33 cellular contexts compared by ENCODE assay signal in genomic region chr17:76131061-76131691, GRCh38. TPM values are rescaled to one million over a fixed set of nuclear protein-coding genes. Genes with fewer than 3 reads are reported as not detected.
A peak's percentile ranks its signal among the peaks of the same experiment; 100 is the strongest.
DNase-seq lines count a peak whose midpoint lies in the region; ATAC-seq lines count a peak whose summit lies in the region.
"Had no signal": no experiment of that assay in that cellular context is flagged by ENCODE, and none has a peak within 500 bp of the region (broad histone marks: within the 10 kb centered on the region; RNA-seq: fewer than 3 reads in every experiment).

No MANE protein-coding gene starts in this region.

- H3K4me2 ChIP-seq in mesendoderm (ENCODE audit: low read length) = no peak overlapping the region

- no peak overlapping the region for H3K4me3 Mint-ChIP-seq in activated naive CD8-positive, alpha-beta T cell treated with anti-CD3 and anti-CD28 coated beads, Interleukin-2, amount 10 ng/mL, durations not matched to agents 7 days and 5 days
- no peak overlapping the region for H3K4me3 Mint-ChIP-seq in activated naive CD8-positive, alpha-beta T cell treated with anti-CD3 and anti-CD28 coated beads, Interleukin-2, amount 50 U/mL, for 24 hours
- no peak overlapping the region for H3K4me3 Mint-ChIP-seq in activated T-helper 17 cell treated with anti-CD3 and anti-CD28 coated beads, Interleukin-2, amount 50 U/mL, for 72 hours
- H3K4me3 Mint-ChIP-seq: activated CD4-positive, alpha-beta T cell treated with anti-CD3 and anti-CD28 coated beads for 36 hours; naive thymus-derived CD4-positive, alpha-beta T cell; stimulated activated naive B cell treated with anti-CD40 and anti-IgM and Interleukin-4, amounts not matched to agents 10 μg/mL and 1 μg/mL and 100 μg/mL, for 72 hours had no signal

- H2BK15ac ChIP-seq in mesendoderm (replicated peaks; ENCODE audit: low read depth) = no peak overlapping the region

- DNase-seq in activated naive CD8-positive, alpha-beta T cell treated with anti-CD3 and anti-CD28 coated beads, Interleukin-2, amount 10 ng/mL, durations not matched to agents 7 days and 5 days = no peak
- no peak for DNase-seq in activated naive CD8-positive, alpha-beta T cell treated with anti-CD3 and anti-CD28 coated beads, Interleukin-2, amount 50 U/mL, for 24 hours
- no peak for DNase-seq in mesendoderm
- DNase-seq in T-helper 9 cell = no peak
- DNase-seq in OCI-M2 (lab: John Stamatoyannopoulos, UW; ENCODE audit: unreplicated experiment) = no peak
- DNase-seq in NCI-H510A (lab: John Stamatoyannopoulos, UW) = no peak
- no peak for DNase-seq in stimulated activated CD4-positive, alpha-beta T cell treated with anti-CD3 and anti-CD28 coated beads, Interleukin-4, amount 100 ng/mL, for 24 hours
- DNase-seq: activated CD4-positive, alpha-beta T cell treated with anti-CD3 and anti-CD28 coated beads for 36 hours; activated gamma-delta T cell; caudate nucleus; cortex of kidney; glutamatergic neuron; kidney; left ventricle myocardium superior; MV-4-11; naive thymus-derived CD4-positive, alpha-beta T cell; NCI-H1436 treated with DMSO at 0.1 percent for 48 hours; NCI-H345; NCI-H748 treated with DMSO at 0.1 percent for 48 hours; retina; SIG-M5; stimulated activated naive B cell treated with anti-CD40 and anti-IgM and Interleukin-4, amounts not matched to agents 10 μg/mL and 1 μg/mL and 100 μg/mL, for 72 hours; upper lobe of left lung had no signal

- no peak for ATAC-seq in activated naive CD8-positive, alpha-beta T cell treated with anti-CD3 and anti-CD28 coated beads, Interleukin-2, amount 10 ng/mL, durations not matched to agents 7 days and 5 days (ENCODE audit: low read depth)
- no peak for ATAC-seq in activated naive CD8-positive, alpha-beta T cell treated with anti-CD3 and anti-CD28 coated beads, Interleukin-2, amount 50 U/mL, for 24 hours
- no peak for ATAC-seq in activated T-helper 17 cell treated with anti-CD3 and anti-CD28 coated beads, Interleukin-2, amount 50 U/mL, for 72 hours (replicated peaks)
- ATAC-seq: activated CD4-positive, alpha-beta T cell treated with anti-CD3 and anti-CD28 coated beads for 36 hours; left ventricle myocardium superior; naive thymus-derived CD4-positive, alpha-beta T cell; stimulated activated naive B cell treated with anti-CD40 and anti-IgM and Interleukin-4, amounts not matched to agents 10 μg/mL and 1 μg/mL and 100 μg/mL, for 72 hours had no signal

- H2AK5ac ChIP-seq in mesendoderm (ENCODE audit: low read length) = peak overlapping the region; percentile 82

- H3K27ac ChIP-seq in mesendoderm (ENCODE audit: low read depth, low read length) = no peak overlapping the region
- H3K27ac ChIP-seq: HL-60, suprapubic skin, upper lobe of left lung had no signal

- H3K9me3 Mint-ChIP-seq in activated naive CD8-positive, alpha-beta T cell treated with anti-CD3 and anti-CD28 coated beads, Interleukin-2, amount 10 ng/mL, durations not matched to agents 7 days and 5 days = no peaks in the 10 kb centered on the region
- H3K9me3 Mint-ChIP-seq in activated naive CD8-positive, alpha-beta T cell treated with anti-CD3 and anti-CD28 coated beads, Interleukin-2, amount 50 U/mL, for 24 hours = no peaks in the 10 kb centered on the region
- H3K9me3 Mint-ChIP-seq in activated T-helper 17 cell treated with anti-CD3 and anti-CD28 coated beads, Interleukin-2, amount 50 U/mL, for 72 hours = no peaks in the 10 kb centered on the region
- H3K9me3 Mint-ChIP-seq: CD14-positive monocyte; naive thymus-derived CD4-positive, alpha-beta T cell; stimulated activated naive B cell treated with anti-CD40 and anti-IgM and Interleukin-4, amounts not matched to agents 10 μg/mL and 1 μg/mL and 100 μg/mL, for 72 hours had no signal

- no CpG with 5 or more reads among the region's 21 CpGs for WGBS in mesendoderm (ENCODE audit: extremely low coverage, insufficient coverage, low lambda C conversion rate)

- H3K4me1 Mint-ChIP-seq in activated naive CD8-positive, alpha-beta T cell treated with anti-CD3 and anti-CD28 coated beads, Interleukin-2, amount 10 ng/mL, durations not matched to agents 7 days and 5 days = peaks cover 31% of the 10 kb centered on the region
- H3K4me1 Mint-ChIP-seq in activated naive CD8-positive, alpha-beta T cell treated with anti-CD3 and anti-CD28 coated beads, Interleukin-2, amount 50 U/mL, for 24 hours = peaks cover 32% of the 10 kb centered on the region
- H3K4me1 Mint-ChIP-seq in activated T-helper 17 cell treated with anti-CD3 and anti-CD28 coated beads, Interleukin-2, amount 50 U/mL, for 72 hours = no peaks in the 10 kb centered on the region

- peaks cover 40% of the 10 kb centered on the region for H3K27me3 ChIP-seq in mesendoderm (ENCODE audit: insufficient read depth, low read length, poor library complexity)
- H3K27me3 ChIP-seq: upper lobe of left lung had no signal

- no peaks in the 10 kb centered on the region for H3K79me2 ChIP-seq in mesendoderm (ENCODE audit: control insufficient read depth, insufficient read depth, low read length)

- H3K4me1 ChIP-seq in mesendoderm (ENCODE audit: control insufficient read depth, low read depth, low read length) = no peaks in the 10 kb centered on the region

- no peak overlapping the region for H2BK120ac ChIP-seq in mesendoderm (ENCODE audit: low read depth, low read length)

- H4K8ac ChIP-seq in mesendoderm (ENCODE audit: low read depth, low read length) = no peak overlapping the region

- no peak overlapping the region for H3K56ac ChIP-seq in mesendoderm (ENCODE audit: low read length)

- H3K27me3 Mint-ChIP-seq in activated naive CD8-positive, alpha-beta T cell treated with anti-CD3 and anti-CD28 coated beads, Interleukin-2, amount 10 ng/mL, durations not matched to agents 7 days and 5 days = no peaks in the 10 kb centered on the region
- H3K27me3 Mint-ChIP-seq in activated naive CD8-positive, alpha-beta T cell treated with anti-CD3 and anti-CD28 coated beads, Interleukin-2, amount 50 U/mL, for 24 hours = no peaks in the 10 kb centered on the region
- no peaks in the 10 kb centered on the region for H3K27me3 Mint-ChIP-seq in activated T-helper 17 cell treated with anti-CD3 and anti-CD28 coated beads, Interleukin-2, amount 50 U/mL, for 72 hours
- H3K27me3 Mint-ChIP-seq: activated CD4-positive, alpha-beta T cell treated with anti-CD3 and anti-CD28 coated beads for 36 hours had no signal

- no peaks in the 10 kb centered on the region for H3K36me3 ChIP-seq in mesendoderm (ENCODE audit: control insufficient read depth, insufficient read depth, low read length)
- H3K36me3 ChIP-seq: suprapubic skin, upper lobe of left lung had no signal

- peak overlapping the region; percentile 58 for H3K27ac Mint-ChIP-seq in activated naive CD8-positive, alpha-beta T cell treated with anti-CD3 and anti-CD28 coated beads, Interleukin-2, amount 10 ng/mL, durations not matched to agents 7 days and 5 days
- no peak overlapping the region for H3K27ac Mint-ChIP-seq in activated naive CD8-positive, alpha-beta T cell treated with anti-CD3 and anti-CD28 coated beads, Interleukin-2, amount 50 U/mL, for 24 hours
- H3K27ac Mint-ChIP-seq in activated T-helper 17 cell treated with anti-CD3 and anti-CD28 coated beads, Interleukin-2, amount 50 U/mL, for 72 hours = peak overlapping the region; percentile 35
- H3K27ac Mint-ChIP-seq: activated CD4-positive, alpha-beta T cell treated with anti-CD3 and anti-CD28 coated beads for 36 hours; stimulated activated naive B cell treated with anti-CD40 and anti-IgM and Interleukin-4, amounts not matched to agents 10 μg/mL and 1 μg/mL and 100 μg/mL, for 72 hours had no signal

- no peak overlapping the region for H3K4me3 ChIP-seq in mesendoderm (ENCODE audit: low read length)
- H3K4me3 ChIP-seq: suprapubic skin, upper lobe of left lung had no signal

- POLR2A ChIA-PET in activated naive CD8-positive, alpha-beta T cell treated with anti-CD3 and anti-CD28 coated beads, Interleukin-2, amount 10 ng/mL, durations not matched to agents 7 days and 5 days (lab: Charles Lee) = interaction anchor here (1.0 to 1.2 kb wide), 3 partner anchors 10 to 125 kb away, joined by 4 to 8 read pairs (median 4); no protein-coding TSS in a partner anchor

- H3K9ac ChIP-seq in mesendoderm (ENCODE audit: low read length) = no peak overlapping the region

- no peak overlapping the region for H2BK5ac ChIP-seq in mesendoderm (ENCODE audit: low read length)

- no peak overlapping the region for H3K23ac ChIP-seq in mesendoderm (ENCODE audit: low read length)

- H3K79me1 ChIP-seq in mesendoderm (ENCODE audit: low read length) = no peaks in the 10 kb centered on the region

- no peak overlapping the region for H3K4ac ChIP-seq in mesendoderm (ENCODE audit: low read depth, low read length)

- no peaks in the 10 kb centered on the region for H3K36me3 Mint-ChIP-seq in activated naive CD8-positive, alpha-beta T cell treated with anti-CD3 and anti-CD28 coated beads, Interleukin-2, amount 10 ng/mL, durations not matched to agents 7 days and 5 days
- H3K36me3 Mint-ChIP-seq in activated naive CD8-positive, alpha-beta T cell treated with anti-CD3 and anti-CD28 coated beads, Interleukin-2, amount 50 U/mL, for 24 hours (ENCODE audit: low read depth) = no peaks in the 10 kb centered on the region
- H3K36me3 Mint-ChIP-seq in activated T-helper 17 cell treated with anti-CD3 and anti-CD28 coated beads, Interleukin-2, amount 50 U/mL, for 72 hours (ENCODE audit: low read depth) = no peaks in the 10 kb centered on the region
- H3K36me3 Mint-ChIP-seq: CD14-positive monocyte; naive thymus-derived CD4-positive, alpha-beta T cell; stimulated activated naive B cell treated with anti-CD40 and anti-IgM and Interleukin-4, amounts not matched to agents 10 μg/mL and 1 μg/mL and 100 μg/mL, for 72 hours had no signal

- H3K18ac ChIP-seq in mesendoderm (ENCODE audit: low read length) = no peak overlapping the region

- no peak overlapping the region for H4K5ac ChIP-seq in mesendoderm (ENCODE audit: low read length)

RNA-seq across cellular contexts. Expression of gene FOXJ1, which starts 9.9 kb away (rescaled TPM):
- 1 to 10 TPM; 5.4 to 5.8 TPM for total RNA-seq in activated naive CD8-positive, alpha-beta T cell treated with anti-CD3 and anti-CD28 coated beads, Interleukin-2, amount 10 ng/mL, durations not matched to agents 7 days and 5 days
- total RNA-seq in activated T-helper 17 cell treated with anti-CD3 and anti-CD28 coated beads, Interleukin-2, amount 50 U/mL, for 72 hours = under 1 TPM in 1 of 2 donors, not detected in 1; 0.15 TPM
- polyA plus RNA-seq in mesendoderm (2013, experiment 1 of 2) = 0.06 TPM
- 0.08 TPM for polyA plus RNA-seq in mesendoderm (2013, experiment 2 of 2)
- total RNA-seq: esophagus mucosa, fibroblast of villous mesenchyme, H4, left ventricle myocardium superior, LHCN-M2 had no signal
- polyA plus RNA-seq: CD14-positive monocyte had no signal

RNA-seq across cellular contexts. Expression of gene EXOC7, which starts 27.6 kb away (rescaled TPM):
- 100 to 1,000 TPM; 163 to 164 TPM for total RNA-seq in activated naive CD8-positive, alpha-beta T cell treated with anti-CD3 and anti-CD28 coated beads, Interleukin-2, amount 10 ng/mL, durations not matched to agents 7 days and 5 days
- 100 to 1,000 TPM; 104 to 117 TPM for total RNA-seq in activated T-helper 17 cell treated with anti-CD3 and anti-CD28 coated beads, Interleukin-2, amount 50 U/mL, for 72 hours
- polyA plus RNA-seq in mesendoderm (2013, experiment 1 of 2) = 58.1 TPM
- polyA plus RNA-seq in mesendoderm (2013, experiment 2 of 2) = 61.9 TPM

RNA-seq across cellular contexts. Expression of gene ZACN, which starts 52.2 kb away (rescaled TPM):
- total RNA-seq in activated naive CD8-positive, alpha-beta T cell treated with anti-CD3 and anti-CD28 coated beads, Interleukin-2, amount 10 ng/mL, durations not matched to agents 7 days and 5 days = not detected
- total RNA-seq in activated T-helper 17 cell treated with anti-CD3 and anti-CD28 coated beads, Interleukin-2, amount 50 U/mL, for 72 hours = 10 to 100 TPM in 1 of 2 donors, 1 to 10 TPM in 1; 6.5 to 13.5 TPM
- polyA plus RNA-seq in mesendoderm (2013, experiment 1 of 2) = 0.03 TPM
- 0.01 TPM for polyA plus RNA-seq in mesendoderm (2013, experiment 2 of 2)
- total RNA-seq: esophagus mucosa, fibroblast of villous mesenchyme, H4, left ventricle myocardium superior, LHCN-M2, osteocyte, skeletal muscle tissue, suprapubic skin, upper lobe of left lung had no signal
- polyA plus RNA-seq: CD14-positive monocyte had no signal

RNA-seq across cellular contexts. Expression of gene GALR2, which starts 56.6 kb away (rescaled TPM):
- total RNA-seq in activated naive CD8-positive, alpha-beta T cell treated with anti-CD3 and anti-CD28 coated beads, Interleukin-2, amount 10 ng/mL, durations not matched to agents 7 days and 5 days = not detected
- total RNA-seq in activated T-helper 17 cell treated with anti-CD3 and anti-CD28 coated beads, Interleukin-2, amount 50 U/mL, for 72 hours = 10 to 100 TPM in 1 of 2 donors, 1 to 10 TPM in 1; 7.5 to 14.8 TPM
- 0.24 TPM for polyA plus RNA-seq in mesendoderm (2013, experiment 1 of 2)
- 0.15 TPM for polyA plus RNA-seq in mesendoderm (2013, experiment 2 of 2)
- total RNA-seq: fibroblast of villous mesenchyme, kidney, left ventricle myocardium superior, LHCN-M2, osteocyte, skeletal muscle tissue had no signal

RNA-seq across cellular contexts. Expression of gene SRP68, which starts 58.9 kb away (rescaled TPM):
- total RNA-seq in activated naive CD8-positive, alpha-beta T cell treated with anti-CD3 and anti-CD28 coated beads, Interleukin-2, amount 10 ng/mL, durations not matched to agents 7 days and 5 days = 10 to 100 TPM; 81.6 to 83.0 TPM
- 100 to 1,000 TPM; 109 to 117 TPM for total RNA-seq in activated T-helper 17 cell treated with anti-CD3 and anti-CD28 coated beads, Interleukin-2, amount 50 U/mL, for 72 hours
- polyA plus RNA-seq in mesendoderm (2013, experiment 1 of 2) = 61.7 TPM
- 60.7 TPM for polyA plus RNA-seq in mesendoderm (2013, experiment 2 of 2)

Comparison
In these comparisons a context has a peak if more than half of its experiments do, and no peak if none do; other contexts are left out.
1. RNA of gene FOXJ1, which starts 9.9 kb away (total RNA-seq): 5.4 to 5.8 TPM in activated naive CD8-positive, alpha-beta T cell treated with anti-CD3 and anti-CD28 coated beads, Interleukin-2, amount 10 ng/mL, durations not matched to agents 7 days and 5 days; 0.15 TPM in activated T-helper 17 cell treated with anti-CD3 and anti-CD28 coated beads, Interleukin-2, amount 50 U/mL, for 72 hours; every median in the first group is over 4 times any median in the second.
2. RNA of gene ZACN, which starts 52.2 kb away (total RNA-seq): 6.5 to 13.5 TPM in activated T-helper 17 cell treated with anti-CD3 and anti-CD28 coated beads, Interleukin-2, amount 50 U/mL, for 72 hours; not detected in activated naive CD8-positive, alpha-beta T cell treated with anti-CD3 and anti-CD28 coated beads, Interleukin-2, amount 10 ng/mL, durations not matched to agents 7 days and 5 days; every median in the first group is over 4 times any median in the second.